Comparison of ENCODE assay signal across 1 cellular context in genomic region chr7:18496336-18496700, GRCh38.
TF ChIP-seq lines count a peak whose summit lies in the region.

No MANE protein-coding gene starts in this region.

TF ChIP-seq in HepG2, 621 proteins besides CTCF, POLR2A, EP300 and RAD21:
- TF ChIP-seq ZMYM3 (CRISPR knock-in tag; IDR thresholded peaks at IDR 0.05), result no peak
- TF ChIP-seq ZNF543 (CRISPR knock-in tag; IDR thresholded peaks at IDR 0.05), result no peak
- TF ChIP-seq MED13 (CRISPR knock-in tag; IDR thresholded peaks at IDR 0.05), result no peak
TF ChIP-seq in HepG2: peak in this region for 0.
